Comparison of ENCODE assay signal across 1 cellular context in the genomic region with DNA sequence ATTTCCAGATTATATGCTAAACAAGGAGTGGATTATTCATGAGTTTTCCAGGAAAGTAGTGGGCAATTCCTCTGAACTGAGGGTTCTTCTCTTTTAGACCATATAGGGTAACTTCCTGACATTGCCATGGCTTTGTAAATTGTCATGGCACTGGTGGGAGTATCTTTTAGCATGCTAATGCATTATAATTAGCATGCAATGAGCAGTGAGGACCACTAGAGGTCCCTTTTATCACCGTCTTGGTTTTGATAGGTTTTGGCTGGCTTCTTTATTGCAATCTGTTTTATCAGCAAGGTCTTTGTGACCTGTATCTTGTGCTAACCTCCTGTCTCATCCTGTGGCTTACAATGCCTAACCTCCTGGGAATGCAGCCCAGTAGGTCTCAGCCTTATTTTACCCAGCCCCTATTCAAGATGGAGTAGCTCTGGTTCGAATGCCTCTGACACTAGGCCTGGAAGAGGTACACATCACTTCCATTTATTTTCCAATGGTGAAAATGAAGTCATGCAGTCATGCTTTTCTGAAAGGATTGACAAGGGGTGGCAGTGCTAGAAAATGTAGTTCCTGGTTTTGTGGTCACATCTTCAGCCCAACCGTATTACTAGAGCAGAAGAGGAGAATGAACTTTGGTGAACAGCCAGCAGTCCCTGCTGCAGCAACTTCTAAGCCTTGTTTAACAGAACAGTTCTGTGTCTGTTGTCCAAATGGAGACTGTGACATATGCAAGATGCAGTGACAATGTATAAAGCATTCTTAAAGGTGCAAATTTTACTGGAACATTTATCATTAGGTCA.
TF ChIP-seq lines count a peak whose summit lies in the region.

No MANE protein-coding gene starts in this region.

TF ChIP-seq in H1, 55 proteins besides CTCF, POLR2A, EP300 and RAD21:
- TF ChIP-seq KDM5A (IDR thresholded peaks at IDR 0.05; ENCODE audit: low read length) = no peak
- no peak for TF ChIP-seq TAF1 (IDR thresholded peaks at IDR 0.05; ENCODE audit: low read depth, low read length)
- TF ChIP-seq JUND (IDR thresholded peaks at IDR 0.05; ENCODE audit: low read length) = no peak
- TF ChIP-seq CREB1 (IDR thresholded peaks at IDR 0.05) = no peak
- TF ChIP-seq NRF1 (IDR thresholded peaks at IDR 0.05; ENCODE audit: low read depth, low read length) = no peak
- TF ChIP-seq, protein P1, sequence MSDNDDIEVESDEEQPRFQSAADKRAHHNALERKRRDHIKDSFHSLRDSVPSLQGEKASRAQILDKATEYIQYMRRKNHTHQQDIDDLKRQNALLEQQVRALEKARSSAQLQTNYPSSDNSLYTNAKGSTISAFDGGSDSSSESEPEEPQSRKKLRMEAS (IDR thresholded peaks at IDR 0.05) = no peak
- TF ChIP-seq, protein P2, sequence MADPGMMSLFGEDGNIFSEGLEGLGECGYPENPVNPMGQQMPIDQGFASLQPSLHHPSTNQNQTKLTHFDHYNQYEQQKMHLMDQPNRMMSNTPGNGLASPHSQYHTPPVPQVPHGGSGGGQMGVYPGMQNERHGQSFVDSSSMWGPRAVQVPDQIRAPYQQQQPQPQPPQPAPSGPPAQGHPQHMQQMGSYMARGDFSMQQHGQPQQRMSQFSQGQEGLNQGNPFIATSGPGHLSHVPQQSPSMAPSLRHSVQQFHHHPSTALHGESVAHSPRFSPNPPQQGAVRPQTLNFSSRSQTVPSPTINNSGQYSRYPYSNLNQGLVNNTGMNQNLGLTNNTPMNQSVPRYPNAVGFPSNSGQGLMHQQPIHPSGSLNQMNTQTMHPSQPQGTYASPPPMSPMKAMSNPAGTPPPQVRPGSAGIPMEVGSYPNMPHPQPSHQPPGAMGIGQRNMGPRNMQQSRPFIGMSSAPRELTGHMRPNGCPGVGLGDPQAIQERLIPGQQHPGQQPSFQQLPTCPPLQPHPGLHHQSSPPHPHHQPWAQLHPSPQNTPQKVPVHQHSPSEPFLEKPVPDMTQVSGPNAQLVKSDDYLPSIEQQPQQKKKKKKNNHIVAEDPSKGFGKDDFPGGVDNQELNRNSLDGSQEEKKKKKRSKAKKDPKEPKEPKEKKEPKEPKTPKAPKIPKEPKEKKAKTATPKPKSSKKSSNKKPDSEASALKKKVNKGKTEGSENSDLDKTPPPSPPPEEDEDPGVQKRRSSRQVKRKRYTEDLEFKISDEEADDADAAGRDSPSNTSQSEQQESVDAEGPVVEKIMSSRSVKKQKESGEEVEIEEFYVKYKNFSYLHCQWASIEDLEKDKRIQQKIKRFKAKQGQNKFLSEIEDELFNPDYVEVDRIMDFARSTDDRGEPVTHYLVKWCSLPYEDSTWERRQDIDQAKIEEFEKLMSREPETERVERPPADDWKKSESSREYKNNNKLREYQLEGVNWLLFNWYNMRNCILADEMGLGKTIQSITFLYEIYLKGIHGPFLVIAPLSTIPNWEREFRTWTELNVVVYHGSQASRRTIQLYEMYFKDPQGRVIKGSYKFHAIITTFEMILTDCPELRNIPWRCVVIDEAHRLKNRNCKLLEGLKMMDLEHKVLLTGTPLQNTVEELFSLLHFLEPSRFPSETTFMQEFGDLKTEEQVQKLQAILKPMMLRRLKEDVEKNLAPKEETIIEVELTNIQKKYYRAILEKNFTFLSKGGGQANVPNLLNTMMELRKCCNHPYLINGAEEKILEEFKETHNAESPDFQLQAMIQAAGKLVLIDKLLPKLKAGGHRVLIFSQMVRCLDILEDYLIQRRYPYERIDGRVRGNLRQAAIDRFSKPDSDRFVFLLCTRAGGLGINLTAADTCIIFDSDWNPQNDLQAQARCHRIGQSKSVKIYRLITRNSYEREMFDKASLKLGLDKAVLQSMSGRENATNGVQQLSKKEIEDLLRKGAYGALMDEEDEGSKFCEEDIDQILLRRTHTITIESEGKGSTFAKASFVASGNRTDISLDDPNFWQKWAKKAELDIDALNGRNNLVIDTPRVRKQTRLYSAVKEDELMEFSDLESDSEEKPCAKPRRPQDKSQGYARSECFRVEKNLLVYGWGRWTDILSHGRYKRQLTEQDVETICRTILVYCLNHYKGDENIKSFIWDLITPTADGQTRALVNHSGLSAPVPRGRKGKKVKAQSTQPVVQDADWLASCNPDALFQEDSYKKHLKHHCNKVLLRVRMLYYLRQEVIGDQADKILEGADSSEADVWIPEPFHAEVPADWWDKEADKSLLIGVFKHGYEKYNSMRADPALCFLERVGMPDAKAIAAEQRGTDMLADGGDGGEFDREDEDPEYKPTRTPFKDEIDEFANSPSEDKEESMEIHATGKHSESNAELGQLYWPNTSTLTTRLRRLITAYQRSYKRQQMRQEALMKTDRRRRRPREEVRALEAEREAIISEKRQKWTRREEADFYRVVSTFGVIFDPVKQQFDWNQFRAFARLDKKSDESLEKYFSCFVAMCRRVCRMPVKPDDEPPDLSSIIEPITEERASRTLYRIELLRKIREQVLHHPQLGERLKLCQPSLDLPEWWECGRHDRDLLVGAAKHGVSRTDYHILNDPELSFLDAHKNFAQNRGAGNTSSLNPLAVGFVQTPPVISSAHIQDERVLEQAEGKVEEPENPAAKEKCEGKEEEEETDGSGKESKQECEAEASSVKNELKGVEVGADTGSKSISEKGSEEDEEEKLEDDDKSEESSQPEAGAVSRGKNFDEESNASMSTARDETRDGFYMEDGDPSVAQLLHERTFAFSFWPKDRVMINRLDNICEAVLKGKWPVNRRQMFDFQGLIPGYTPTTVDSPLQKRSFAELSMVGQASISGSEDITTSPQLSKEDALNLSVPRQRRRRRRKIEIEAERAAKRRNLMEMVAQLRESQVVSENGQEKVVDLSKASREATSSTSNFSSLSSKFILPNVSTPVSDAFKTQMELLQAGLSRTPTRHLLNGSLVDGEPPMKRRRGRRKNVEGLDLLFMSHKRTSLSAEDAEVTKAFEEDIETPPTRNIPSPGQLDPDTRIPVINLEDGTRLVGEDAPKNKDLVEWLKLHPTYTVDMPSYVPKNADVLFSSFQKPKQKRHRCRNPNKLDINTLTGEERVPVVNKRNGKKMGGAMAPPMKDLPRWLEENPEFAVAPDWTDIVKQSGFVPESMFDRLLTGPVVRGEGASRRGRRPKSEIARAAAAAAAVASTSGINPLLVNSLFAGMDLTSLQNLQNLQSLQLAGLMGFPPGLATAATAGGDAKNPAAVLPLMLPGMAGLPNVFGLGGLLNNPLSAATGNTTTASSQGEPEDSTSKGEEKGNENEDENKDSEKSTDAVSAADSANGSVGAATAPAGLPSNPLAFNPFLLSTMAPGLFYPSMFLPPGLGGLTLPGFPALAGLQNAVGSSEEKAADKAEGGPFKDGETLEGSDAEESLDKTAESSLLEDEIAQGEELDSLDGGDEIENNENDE (IDR thresholded peaks at IDR 0.05; ENCODE audit: insufficient replicate concordance, low read length) = no peak
- no peak for TF ChIP-seq POLR2AphosphoS5 (IDR thresholded peaks at IDR 0.05; ENCODE audit: low read depth, low read length)
- TF ChIP-seq EZH2 (IDR thresholded peaks at IDR 0.05; ENCODE audit: low read depth, low read length, severe bottlenecking) = no peak
- TF ChIP-seq KDM1A (IDR thresholded peaks at IDR 0.05; ENCODE audit: borderline replicate concordance, low read length) = no peak
- TF ChIP-seq SP4 (IDR thresholded peaks at IDR 0.05; ENCODE audit: low read length) = no peak
